In genomic region chr7:151410405-151411390, GRCh38 we compare ENCODE assay signal across 9 cellular contexts. TPM values are rescaled to one million over a fixed set of nuclear protein-coding genes. Genes with fewer than 3 reads are reported as not detected.
DNase-seq lines count a peak whose midpoint lies in the region; ATAC-seq and TF ChIP-seq lines count a peak whose summit lies in the region.
"Had no signal": no experiment of that assay in that cellular context is flagged by ENCODE, and none has a peak within 500 bp of the region (broad histone marks: within the 10 kb centered on the region; RNA-seq: fewer than 3 reads in every experiment).

No MANE protein-coding gene starts in this region.

- no peaks in the 10 kb centered on the region for H3K9me3 Mint-ChIP-seq in activated naive CD8-positive, alpha-beta T cell treated with anti-CD3 and anti-CD28 coated beads, Interleukin-2, amount 10 ng/mL, durations not matched to agents 7 days and 5 days

- peaks cover 12% of the 10 kb centered on the region for H3K4me1 Mint-ChIP-seq in activated naive CD8-positive, alpha-beta T cell treated with anti-CD3 and anti-CD28 coated beads, Interleukin-2, amount 10 ng/mL, durations not matched to agents 7 days and 5 days

- DNase-seq in activated naive CD8-positive, alpha-beta T cell treated with anti-CD3 and anti-CD28 coated beads, Interleukin-2, amount 10 ng/mL, durations not matched to agents 7 days and 5 days, result peak; percentile 30
- DNase-seq in ureter (ENCODE audit: low spot score), result no peak
- no peak for DNase-seq in MM.1S
- DNase-seq: GOT3 had no signal

- no peaks in the 10 kb centered on the region for H3K79me2 ChIP-seq in MM.1S (ENCODE audit: low read length)

- H3F3A ChIP-seq in MM.1S (ENCODE audit: insufficient read depth, low read length), result no peaks in the 10 kb centered on the region

- H3K4me2 ChIP-seq in skeletal muscle satellite cell (ENCODE audit: low read length) (peak overlapping the region; percentile 64), MM.1S (ENCODE audit: low read depth, low read length) (no peak overlapping the region)

- ATAC-seq in activated naive CD8-positive, alpha-beta T cell treated with anti-CD3 and anti-CD28 coated beads, Interleukin-2, amount 10 ng/mL, durations not matched to agents 7 days and 5 days (ENCODE audit: low read depth), result no peak
- no peak for ATAC-seq in HG03521 (IDR thresholded peaks at IDR 0.05; ENCODE audit: unreplicated experiment)
- no peak for ATAC-seq in HG02852 (IDR thresholded peaks at IDR 0.05; ENCODE audit: unreplicated experiment)

- POLR2A ChIA-PET in activated naive CD8-positive, alpha-beta T cell treated with anti-CD3 and anti-CD28 coated beads, Interleukin-2, amount 10 ng/mL, durations not matched to agents 7 days and 5 days (lab: Charles Lee), result interaction anchor here (0.7 to 1.3 kb wide), 2 partner anchors 23 to 30 kb away, joined by 3 to 7 read pairs; no protein-coding TSS in a partner anchor

- 0 out of 2 replicates have a peak, but pooled peaks cover 8% of the 10 kb centered on the region for H3K36me3 ChIP-seq in HUES48 (ENCODE audit: control insufficient read depth, insufficient read depth, low read length)
- no peaks in the 10 kb centered on the region for H3K36me3 ChIP-seq in iPS-18a (ENCODE audit: control insufficient read depth, low read depth, low read length)
- H3K36me3 ChIP-seq in skeletal muscle satellite cell (ENCODE audit: insufficient read depth, low read length), result no peaks in the 10 kb centered on the region
- H3K36me3 ChIP-seq in MM.1S (replicated peaks; ENCODE audit: insufficient read depth, low read length), result no peaks in the 10 kb centered on the region

- H2AFZ ChIP-seq in MM.1S (ENCODE audit: low read length), result no peak overlapping the region

- peak overlapping the region; percentile 84 for H3K4me3 ChIP-seq in HUES48 (ENCODE audit: low read depth, low read length)
- H3K4me3 ChIP-seq in iPS-18a (ENCODE audit: low read length), result peak overlapping the region; percentile 81
- H3K4me3 ChIP-seq in skeletal muscle satellite cell (ENCODE audit: low read length), result peak overlapping the region; percentile 15
- no peak overlapping the region for H3K4me3 ChIP-seq in MM.1S (ENCODE audit: low read length)

- H3K4me3 Mint-ChIP-seq in activated naive CD8-positive, alpha-beta T cell treated with anti-CD3 and anti-CD28 coated beads, Interleukin-2, amount 10 ng/mL, durations not matched to agents 7 days and 5 days, result peak overlapping the region; percentile 35

- H3K27ac ChIP-seq in HUES48 (ENCODE audit: low read depth, low read length), result peak overlapping the region; percentile 59
- no peak overlapping the region for H3K27ac ChIP-seq in iPS-18a (ENCODE audit: low read length)
- H3K27ac ChIP-seq in MM.1S (ENCODE audit: low read length), result no peak overlapping the region

- no peak overlapping the region for H3K27ac Mint-ChIP-seq in activated naive CD8-positive, alpha-beta T cell treated with anti-CD3 and anti-CD28 coated beads, Interleukin-2, amount 10 ng/mL, durations not matched to agents 7 days and 5 days

- no peaks in the 10 kb centered on the region for H3K9me2 ChIP-seq in MM.1S (replicated peaks; ENCODE audit: insufficient read depth, low read length)

- no peaks in the 10 kb centered on the region for H3K36me3 Mint-ChIP-seq in activated naive CD8-positive, alpha-beta T cell treated with anti-CD3 and anti-CD28 coated beads, Interleukin-2, amount 10 ng/mL, durations not matched to agents 7 days and 5 days

- peak overlapping the region; percentile 45; the same call in 1 of the 2 replicates for H3K9ac ChIP-seq in HUES48 (ENCODE audit: low read depth, low read length)
- peak overlapping the region; percentile 68 for H3K9ac ChIP-seq in iPS-18a (ENCODE audit: low read length)
- no peak overlapping the region for H3K9ac ChIP-seq in skeletal muscle satellite cell (ENCODE audit: low read depth, low read length)
- H3K9ac ChIP-seq in MM.1S (ENCODE audit: low read length), result no peak overlapping the region

- peaks cover 47% of the 10 kb centered on the region for H3K27me3 Mint-ChIP-seq in activated naive CD8-positive, alpha-beta T cell treated with anti-CD3 and anti-CD28 coated beads, Interleukin-2, amount 10 ng/mL, durations not matched to agents 7 days and 5 days

- H3K9me3 ChIP-seq in HUES48 (ENCODE audit: control insufficient read depth, insufficient read depth, low read length), result no peaks in the 10 kb centered on the region
- H3K9me3 ChIP-seq in iPS-18a (ENCODE audit: control insufficient read depth, low read depth, low read length), result no peaks in the 10 kb centered on the region
- no peaks in the 10 kb centered on the region for H3K9me3 ChIP-seq in skeletal muscle satellite cell (replicated peaks; ENCODE audit: low read length)
- H3K9me3 ChIP-seq in MM.1S (replicated peaks; ENCODE audit: insufficient read depth, low read length), result no peaks in the 10 kb centered on the region

- H3K4me1 ChIP-seq in HUES48 (ENCODE audit: control insufficient read depth, insufficient read depth, low read length) (peaks cover 20% of the 10 kb centered on the region), iPS-18a (ENCODE audit: control insufficient read depth, low read depth, low read length) (peaks cover 19% of the 10 kb centered on the region), skeletal muscle satellite cell (ENCODE audit: control insufficient read depth, insufficient read depth, low read length) (no peaks in the 10 kb centered on the region), MM.1S (ENCODE audit: low read length) (no peaks in the 10 kb centered on the region)

- H3K27me3 ChIP-seq in HUES48 (ENCODE audit: control insufficient read depth, insufficient read depth, low read length) (peaks cover 59% of the 10 kb centered on the region), iPS-18a (ENCODE audit: control insufficient read depth, insufficient read depth, low read length) (peaks cover 35% of the 10 kb centered on the region), skeletal muscle satellite cell (ENCODE audit: control insufficient read depth, insufficient read depth, low read length) (peaks cover 77% of the 10 kb centered on the region), MM.1S (replicated peaks; ENCODE audit: insufficient read depth, low read length) (peaks cover 54% of the 10 kb centered on the region)

- TF ChIP-seq CTCF in MM.1S (IDR thresholded peaks at IDR 0.05; ENCODE audit: low read length), result no peak

- no peaks in the 10 kb centered on the region for H4K20me1 ChIP-seq in MM.1S (ENCODE audit: insufficient read depth, low read length)

RNA-seq across cellular contexts. Expression of gene WDR86, which starts 0.9 kb away (rescaled TPM):
- total RNA-seq in activated naive CD8-positive, alpha-beta T cell treated with anti-CD3 and anti-CD28 coated beads, Interleukin-2, amount 10 ng/mL, durations not matched to agents 7 days and 5 days, result 1 to 10 TPM; 2.1 to 4.0 TPM
- 2.0 TPM in 1 of 2 replicates, not detected in the other for total RNA-seq in skeletal muscle satellite cell (2012; rRNA removed)
- total RNA-seq in ureter, result 4.3 TPM

RNA-seq across cellular contexts. Expression of gene CRYGN, which starts 29.2 kb away (rescaled TPM):
- total RNA-seq in activated naive CD8-positive, alpha-beta T cell treated with anti-CD3 and anti-CD28 coated beads, Interleukin-2, amount 10 ng/mL, durations not matched to agents 7 days and 5 days, result under 1 TPM; 0.25 to 0.91 TPM
- total RNA-seq in skeletal muscle satellite cell (2012; rRNA removed), result 0.22 TPM in 1 of 2 replicates, not detected in the other
- total RNA-seq in ureter, result not detected

Comparison
In these comparisons a context has a peak if more than half of its experiments do, and no peak if none do; other contexts are left out.
1. H3K9ac ChIP-seq: peak in HUES48 (single experiment) and iPS-18a (single experiment); none in skeletal muscle satellite cell (single experiment) and MM.1S (single experiment).